1 cellular context compared by ENCODE assay signal in the genomic region with DNA sequence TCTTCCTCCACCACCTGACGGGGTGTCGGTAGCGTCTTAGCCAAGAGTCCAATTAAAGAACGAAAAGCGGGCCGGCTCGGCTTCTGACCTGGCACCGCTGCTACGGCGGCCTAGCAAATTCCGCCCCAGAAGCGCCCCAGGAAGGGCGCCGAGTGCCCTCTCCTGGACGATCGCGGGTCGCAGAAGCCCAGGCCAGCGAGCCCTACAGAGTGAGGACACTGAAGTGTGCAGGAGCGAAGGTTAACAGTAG.
TF ChIP-seq lines count a peak whose summit lies in the region.

No MANE protein-coding gene starts in this region.

TF ChIP-seq in HepG2, 621 proteins besides CTCF, POLR2A, EP300 and RAD21 (continued from another document and continues in another):
- TF ChIP-seq AHDC1 (CRISPR knock-in tag; IDR thresholded peaks at IDR 0.05; ENCODE audit: borderline replicate concordance) (no peak), ZNF282 (IDR thresholded peaks at IDR 0.05; ENCODE audit: partially characterized antibody) (no peak), GATAD2A (CRISPR knock-in tag; IDR thresholded peaks at IDR 0.05) (peak; percentile 36; the same call in 1 of the 2 replicates), CENPT (CRISPR knock-in tag; IDR thresholded peaks at IDR 0.05; ENCODE audit: low read depth) (no peak), ZBTB20 (CRISPR knock-in tag; IDR thresholded peaks at IDR 0.05; ENCODE audit: borderline replicate concordance, low read depth) (no peak; the same call in 1 of the 2 replicates), AHR (CRISPR knock-in tag; IDR thresholded peaks at IDR 0.05) (no peak; the same call in 1 of the 2 replicates), IRF2 (CRISPR knock-in tag; IDR thresholded peaks at IDR 0.05) (0 out of 2 replicates have a peak, but pooled peaks have one; percentile 1), ZNF350 (CRISPR knock-in tag; IDR thresholded peaks at IDR 0.05; ENCODE audit: borderline replicate concordance, low read depth) (no peak; the same call in 1 of the 2 replicates), ZNF558 (CRISPR knock-in tag; IDR thresholded peaks at IDR 0.05; ENCODE audit: borderline replicate concordance) (peak; percentile 75; the same call in 1 of the 2 replicates), IRF9 (CRISPR knock-in tag; IDR thresholded peaks at IDR 0.05; ENCODE audit: borderline replicate concordance) (no peak), THAP11 (CRISPR knock-in tag; IDR thresholded peaks at IDR 0.05) (0 out of 2 replicates have a peak, but pooled peaks have one; percentile 9), MED13 (CRISPR knock-in tag; IDR thresholded peaks at IDR 0.05) (no peak), ZNF33B (CRISPR knock-in tag; IDR thresholded peaks at IDR 0.05) (no peak), TFDP1 (CRISPR knock-in tag; IDR thresholded peaks at IDR 0.05; ENCODE audit: borderline replicate concordance) (no peak; the same call in 1 of the 2 replicates), ZNF546 (CRISPR knock-in tag; conservative IDR thresholded peaks at IDR 0.05) (peak; percentile 94; the same call in 1 of the 2 replicates), RBM22 (optimal IDR thresholded peaks at IDR 0.05; ENCODE audit: low read length) (no peak), ONECUT2 (CRISPR knock-in tag; IDR thresholded peaks at IDR 0.05) (no peak), ZHX2 (IDR thresholded peaks at IDR 0.05; ENCODE audit: low read depth) (no peak), ZHX2 (CRISPR knock-in tag; IDR thresholded peaks at IDR 0.05; ENCODE audit: borderline replicate concordance) (0 out of 2 replicates have a peak, but pooled peaks have one; percentile 17), RBM39 (IDR thresholded peaks at IDR 0.05; ENCODE audit: low read depth, low read length, poor library complexity, severe bottlenecking) (no peak), ZNF468 (CRISPR knock-in tag; IDR thresholded peaks at IDR 0.05) (no peak), NR1H2 (CRISPR knock-in tag; IDR thresholded peaks at IDR 0.05; ENCODE audit: borderline replicate concordance, low read depth) (no peak), ZNF737 (CRISPR knock-in tag; IDR thresholded peaks at IDR 0.05; ENCODE audit: borderline replicate concordance) (no peak), EED (CRISPR knock-in tag; IDR thresholded peaks at IDR 0.05) (no peak), ZNF816 (CRISPR knock-in tag; IDR thresholded peaks at IDR 0.05; ENCODE audit: borderline replicate concordance) (no peak), DMAP1 (CRISPR knock-in tag; IDR thresholded peaks at IDR 0.05) (no peak), ZNF337 (CRISPR knock-in tag; IDR thresholded peaks at IDR 0.05; ENCODE audit: borderline replicate concordance, low read depth) (no peak), ZNF646 (CRISPR knock-in tag; IDR thresholded peaks at IDR 0.05) (no peak), GABPB1 (CRISPR knock-in tag; IDR thresholded peaks at IDR 0.05) (no peak), NFKB2 (CRISPR knock-in tag; IDR thresholded peaks at IDR 0.05; ENCODE audit: borderline replicate concordance) (peak; percentile 12; the same call in 1 of the 2 replicates), SCMH1 (CRISPR knock-in tag; IDR thresholded peaks at IDR 0.05; ENCODE audit: borderline replicate concordance) (no peak), ZNF672 (CRISPR knock-in tag; IDR thresholded peaks at IDR 0.05) (no peak; the same call in 1 of the 2 replicates), TEAD2 (CRISPR knock-in tag; IDR thresholded peaks at IDR 0.05) (no peak), ZNF383 (CRISPR knock-in tag; IDR thresholded peaks at IDR 0.05; ENCODE audit: borderline replicate concordance) (no peak), ZNF234 (CRISPR knock-in tag; conservative IDR thresholded peaks at IDR 0.05) (no peak), ZNF180 (CRISPR knock-in tag; IDR thresholded peaks at IDR 0.05; ENCODE audit: borderline replicate concordance, low read depth) (no peak)
